Comparison of ENCODE assay signal across 29 cellular contexts in genomic region chr11:86442827-86443226, GRCh38.
A peak's percentile ranks its signal among the peaks of the same experiment; 100 is the strongest.
DNase-seq lines count a peak whose midpoint lies in the region; ATAC-seq and TF ChIP-seq lines count a peak whose summit lies in the region.
"Had no signal": no experiment of that assay in that cellular context is flagged by ENCODE, and none has a peak within 500 bp of the region (broad histone marks: within the 10 kb centered on the region; RNA-seq: fewer than 3 reads in every experiment).

No MANE protein-coding gene starts in this region.

- RAD21 ChIA-PET in HCT116 (lab: Charles Lee; ENCODE audit: low non-redundant PET in 1 of 2, low total read pairs in 2 of 2, uncharacterized antibody in 2 of 2, unreplicated experiment in 2 of 2): no interaction called here

- intact Hi-C loops in activated CD4-positive, alpha-beta T cell treated with anti-CD3 and anti-CD28 coated beads for 36 hours (cut with DNase I, micrococcal nuclease): loop anchor here in 1 of 2 experiments (10.0 kb wide), 1 partner anchor 588 kb away; the partner anchor contains the start of gene CCDC83
- intact Hi-C loops in HCT116 (cut with micrococcal nuclease) (no loop called here), ascending aorta (cut with DNase I) (no loop called here)

- TF ChIP-seq CTCF in HCT116 (IDR thresholded peaks at IDR 0.05 in 2 of 3, conservative IDR thresholded peaks at IDR 0.05 in 1 of 3; ENCODE audit: borderline replicate concordance in 1 of 3, insufficient read depth in 1 of 3, low read depth in 2 of 3, low read length in 2 of 3): no peak
- no peak for TF ChIP-seq CTCF in glutamatergic neuron (IDR thresholded peaks at IDR 0.05; ENCODE audit: partially characterized antibody, unreplicated experiment)
- TF ChIP-seq CTCF in ascending aorta (IDR thresholded peaks at IDR 0.05): no peak
- no peak for TF ChIP-seq CTCF in omental fat pad (IDR thresholded peaks at IDR 0.05)

- CTCF ChIA-PET in activated CD4-positive, alpha-beta T cell treated with anti-CD3 and anti-CD28 coated beads for 36 hours (lab: Charles Lee): interaction anchor here (0.9 to 1.7 kb wide), 4 partner anchors 11 to 165 kb away, joined by 3 to 14 read pairs (median 4); no protein-coding TSS in a partner anchor
- CTCF ChIA-PET in activated CD4-positive, alpha-beta T cell treated with anti-CD3 and anti-CD28 coated beads, Interleukin-2, amount 10 ng/mL, durations not matched to agents 7 days and 5 days (lab: Charles Lee): interaction anchor here (1.0 to 1.1 kb wide), 2 partner anchors 10 to 23 kb away, joined by 3 read pairs; no protein-coding TSS in a partner anchor
- CTCF ChIA-PET in HCT116 (lab: Charles Lee): interaction anchor here (1.1 kb wide), 1 partner anchor 10 kb away, joined by 4 read pairs; no protein-coding TSS in a partner anchor

- peak overlapping the region; percentile 55 for H3K27ac Mint-ChIP-seq in activated CD4-positive, alpha-beta T cell treated with anti-CD3 and anti-CD28 coated beads for 36 hours
- H3K27ac Mint-ChIP-seq in activated CD4-positive, alpha-beta T cell treated with anti-CD3 and anti-CD28 coated beads, Interleukin-2, amount 10 ng/mL, durations not matched to agents 7 days and 5 days: no peak overlapping the region
- H3K27ac Mint-ChIP-seq in stimulated activated memory B cell treated with anti-CD40 and anti-IgM and Interleukin-4, amounts not matched to agents 10 μg/mL and 1 μg/mL and 100 μg/mL, for 72 hours: peak overlapping the region; percentile 48
- no peak overlapping the region for H3K27ac Mint-ChIP-seq in glutamatergic neuron (ENCODE audit: unreplicated experiment)
- H3K27ac Mint-ChIP-seq: activated B cell treated with CpG ODN at 0.5 μM for 24 hours; CD8-positive, alpha-beta T cell; H9; nephron progenitor cell had no signal

- H3K36me3 ChIP-seq in HCT116 (ENCODE audit: control insufficient read depth in 1 of 2, insufficient read depth in 2 of 2, low read length in 2 of 2): no peaks in the 10 kb centered on the region
- peaks cover 14 to 20% of the 10 kb centered on the region in 2 donors for H3K36me3 ChIP-seq in ascending aorta
- H3K36me3 ChIP-seq: MG63, pancreas, SJCRH30 had no signal

- H3K4me3 ChIP-seq in HCT116 (replicated peaks in 1 of 2; ENCODE audit: low read depth in 1 of 2, low read length in 2 of 2) (no peak overlapping the region), ascending aorta (no peak overlapping the region)
- H3K4me3 ChIP-seq: heart left ventricle, lung, MG63, pancreas, SJCRH30, spleen, tibial artery had no signal

- H3K4me1 Mint-ChIP-seq in activated CD4-positive, alpha-beta T cell treated with anti-CD3 and anti-CD28 coated beads for 36 hours: peaks cover 28% of the 10 kb centered on the region
- peaks cover 11% of the 10 kb centered on the region for H3K4me1 Mint-ChIP-seq in activated CD4-positive, alpha-beta T cell treated with anti-CD3 and anti-CD28 coated beads, Interleukin-2, amount 10 ng/mL, durations not matched to agents 7 days and 5 days
- peaks cover 32% of the 10 kb centered on the region for H3K4me1 Mint-ChIP-seq in stimulated activated memory B cell treated with anti-CD40 and anti-IgM and Interleukin-4, amounts not matched to agents 10 μg/mL and 1 μg/mL and 100 μg/mL, for 72 hours
- H3K4me1 Mint-ChIP-seq in glutamatergic neuron (ENCODE audit: low read depth, unreplicated experiment): no peaks in the 10 kb centered on the region
- H3K4me1 Mint-ChIP-seq: activated B cell treated with CpG ODN at 0.5 μM for 24 hours, H9 had no signal

- H3K36me3 Mint-ChIP-seq in activated CD4-positive, alpha-beta T cell treated with anti-CD3 and anti-CD28 coated beads for 36 hours (ENCODE audit: low read depth): peaks cover 4% of the 10 kb centered on the region
- H3K36me3 Mint-ChIP-seq in activated CD4-positive, alpha-beta T cell treated with anti-CD3 and anti-CD28 coated beads, Interleukin-2, amount 10 ng/mL, durations not matched to agents 7 days and 5 days (ENCODE audit: low read depth): no peaks in the 10 kb centered on the region
- H3K36me3 Mint-ChIP-seq in stimulated activated memory B cell treated with anti-CD40 and anti-IgM and Interleukin-4, amounts not matched to agents 10 μg/mL and 1 μg/mL and 100 μg/mL, for 72 hours: no peaks in the 10 kb centered on the region
- H3K36me3 Mint-ChIP-seq in glutamatergic neuron (ENCODE audit: unreplicated experiment): no peaks in the 10 kb centered on the region
- H3K36me3 Mint-ChIP-seq: activated CD4-positive, alpha-beta memory T cell treated with anti-CD3 and anti-CD28 coated beads for 36 hours; CD8-positive, alpha-beta T cell had no signal

- no peaks in the 10 kb centered on the region for H3K27me3 ChIP-seq in HCT116 (ENCODE audit: insufficient read depth, low read length)
- no peaks in the 10 kb centered on the region for H3K27me3 ChIP-seq in ascending aorta
- H3K27me3 ChIP-seq: heart left ventricle, MG63, pancreas, SJCRH30, spleen, tibial artery had no signal

- H3K9me3 ChIP-seq in HCT116 (ENCODE audit: control insufficient read depth in 1 of 2, insufficient read depth in 1 of 2, low read depth in 1 of 2, low read length in 2 of 2) (no peaks in the 10 kb centered on the region), ascending aorta (no peaks in the 10 kb centered on the region)
- H3K9me3 ChIP-seq: heart left ventricle, MG63, pancreas, SJCRH30, spleen, tibial artery had no signal

- TF ChIP-seq POLR2A in HCT116 (IDR thresholded peaks at IDR 0.05; ENCODE audit: borderline replicate concordance, extremely low read depth, insufficient read depth, insufficient read length): no peak

- no peak overlapping the region for H3K4me3 Mint-ChIP-seq in activated CD4-positive, alpha-beta T cell treated with anti-CD3 and anti-CD28 coated beads for 36 hours
- H3K4me3 Mint-ChIP-seq in activated CD4-positive, alpha-beta T cell treated with anti-CD3 and anti-CD28 coated beads, Interleukin-2, amount 10 ng/mL, durations not matched to agents 7 days and 5 days: no peak overlapping the region
- no peak overlapping the region for H3K4me3 Mint-ChIP-seq in stimulated activated memory B cell treated with anti-CD40 and anti-IgM and Interleukin-4, amounts not matched to agents 10 μg/mL and 1 μg/mL and 100 μg/mL, for 72 hours
- no peak overlapping the region for H3K4me3 Mint-ChIP-seq in glutamatergic neuron (ENCODE audit: unreplicated experiment)
- H3K4me3 Mint-ChIP-seq: activated B cell treated with CpG ODN at 0.5 μM for 24 hours; activated CD4-positive, alpha-beta memory T cell treated with anti-CD3 and anti-CD28 coated beads for 36 hours; CD8-positive, alpha-beta T cell; H9; nephron progenitor cell had no signal

- no peak for DNase-seq in activated CD4-positive, alpha-beta T cell treated with anti-CD3 and anti-CD28 coated beads for 36 hours
- no peak for DNase-seq in activated CD4-positive, alpha-beta T cell treated with anti-CD3 and anti-CD28 coated beads, Interleukin-2, amount 10 ng/mL, durations not matched to agents 7 days and 5 days
- DNase-seq in HCT116 (ENCODE audit: low read depth, low spot score): no peak
- no peak for DNase-seq in glutamatergic neuron
- no peak for DNase-seq in ascending aorta (ENCODE audit: low spot score in 2 of 2)
- DNase-seq in omental fat pad (ENCODE audit: low spot score): no peak
- DNase-seq: 8988T; activated B cell treated with CpG ODN at 0.5 μM for 24 hours; activated CD4-positive, alpha-beta memory T cell treated with anti-CD3 and anti-CD28 coated beads for 36 hours; activated gamma-delta T cell; AML-193; CD8-positive, alpha-beta T cell; DMS153; H9; heart left ventricle; KG1; MG63; NCI-H1417; NCI-H2029 treated with DMSO at 0.1 percent for 48 hours; nephron progenitor cell; pancreas; retina; SJCRH30; spleen; stimulated activated CD4-positive, alpha-beta T cell treated with anti-CD3 and anti-CD28 coated beads, Interleukin-4, amount 100 ng/mL, for 1 hour; tibial artery had no signal

- TF ChIP-seq RAD21 in HCT116 (IDR thresholded peaks at IDR 0.05; ENCODE audit: low read depth): no peak

- H3K79me2 ChIP-seq in HCT116 (ENCODE audit: insufficient read depth, low read length): no peaks in the 10 kb centered on the region

- no peaks in the 10 kb centered on the region for H3K9me2 ChIP-seq in HCT116 (ENCODE audit: insufficient read depth)

- no peak overlapping the region for H3K27ac ChIP-seq in HCT116 (ENCODE audit: low read depth, low read length)
- H3K27ac ChIP-seq in ascending aorta: peak overlapping the region in 1 of 2 donors; percentile 2
- H3K27ac ChIP-seq: pancreas, SJCRH30, spleen had no signal

- no peak overlapping the region for H3K9ac ChIP-seq in HCT116 (ENCODE audit: low read length)

- no peaks in the 10 kb centered on the region for H4K20me1 ChIP-seq in HCT116 (ENCODE audit: insufficient read depth)

- no peaks in the 10 kb centered on the region for H3K9me3 Mint-ChIP-seq in activated CD4-positive, alpha-beta T cell treated with anti-CD3 and anti-CD28 coated beads for 36 hours (ENCODE audit: low read depth)
- no peaks in the 10 kb centered on the region for H3K9me3 Mint-ChIP-seq in activated CD4-positive, alpha-beta T cell treated with anti-CD3 and anti-CD28 coated beads, Interleukin-2, amount 10 ng/mL, durations not matched to agents 7 days and 5 days
- H3K9me3 Mint-ChIP-seq in stimulated activated memory B cell treated with anti-CD40 and anti-IgM and Interleukin-4, amounts not matched to agents 10 μg/mL and 1 μg/mL and 100 μg/mL, for 72 hours: no peaks in the 10 kb centered on the region
- no peaks in the 10 kb centered on the region for H3K9me3 Mint-ChIP-seq in glutamatergic neuron (ENCODE audit: unreplicated experiment)
- H3K9me3 Mint-ChIP-seq: activated B cell treated with CpG ODN at 0.5 μM for 24 hours; activated CD4-positive, alpha-beta memory T cell treated with anti-CD3 and anti-CD28 coated beads for 36 hours; CD8-positive, alpha-beta T cell; H9; nephron progenitor cell had no signal

- no peaks in the 10 kb centered on the region for H3K27me3 Mint-ChIP-seq in activated CD4-positive, alpha-beta T cell treated with anti-CD3 and anti-CD28 coated beads for 36 hours
- H3K27me3 Mint-ChIP-seq in activated CD4-positive, alpha-beta T cell treated with anti-CD3 and anti-CD28 coated beads, Interleukin-2, amount 10 ng/mL, durations not matched to agents 7 days and 5 days: no peaks in the 10 kb centered on the region
- H3K27me3 Mint-ChIP-seq in stimulated activated memory B cell treated with anti-CD40 and anti-IgM and Interleukin-4, amounts not matched to agents 10 μg/mL and 1 μg/mL and 100 μg/mL, for 72 hours: no peaks in the 10 kb centered on the region
- H3K27me3 Mint-ChIP-seq in glutamatergic neuron (ENCODE audit: unreplicated experiment): no peaks in the 10 kb centered on the region
- H3K27me3 Mint-ChIP-seq: activated B cell treated with CpG ODN at 0.5 μM for 24 hours; activated CD4-positive, alpha-beta memory T cell treated with anti-CD3 and anti-CD28 coated beads for 36 hours had no signal

- POLR2A ChIA-PET in activated CD4-positive, alpha-beta T cell treated with anti-CD3 and anti-CD28 coated beads for 36 hours (lab: Charles Lee): interaction anchor here (0.7 kb wide), 3 partner anchors 59 to 950 kb away, joined by 3 to 4 read pairs (median 3); no protein-coding TSS in a partner anchor
- POLR2A ChIA-PET in activated CD4-positive, alpha-beta T cell treated with anti-CD3 and anti-CD28 coated beads, Interleukin-2, amount 10 ng/mL, durations not matched to agents 7 days and 5 days (lab: Charles Lee): no interaction called here
- POLR2A ChIA-PET in HCT116 (lab: Charles Lee): no interaction called here

- peaks cover 9 to 17% of the 10 kb centered on the region in 2 experiments for H3K4me1 ChIP-seq in HCT116 (ENCODE audit: control insufficient read depth in 1 of 2, insufficient read depth in 2 of 2, low read length in 2 of 2)
- peaks cover 0 to 5% of the 10 kb centered on the region in 2 donors for H3K4me1 ChIP-seq in ascending aorta
- H3K4me1 ChIP-seq: spleen had no signal

- no peak for ATAC-seq in activated CD4-positive, alpha-beta T cell treated with anti-CD3 and anti-CD28 coated beads for 36 hours
- ATAC-seq in HCT116: no peak
- peak; percentile 73 for ATAC-seq in esophagus mucosa
- ATAC-seq in stimulated activated memory B cell treated with anti-CD40 and anti-IgM and Interleukin-4, amounts not matched to agents 10 μg/mL and 1 μg/mL and 100 μg/mL, for 72 hours: no peak
- ATAC-seq in omental fat pad (ENCODE audit: low FRiP score): no peak
- ATAC-seq: CD8-positive, alpha-beta T cell had no signal

- peak overlapping the region; percentile 34 for H3K4me2 ChIP-seq in HCT116 (ENCODE audit: low read length)

- BruUV-seq in HCT116 (replicated peaks; lab: Mats Ljungman, UMichigan): no TSS peak

- no peak overlapping the region for H2AFZ ChIP-seq in HCT116 (ENCODE audit: low read depth, low read length, poor library complexity, severe bottlenecking)

Comparison
In these comparisons a context has a peak if more than half of its experiments do, and no peak if none do; other contexts are left out.
1. H3K27ac Mint-ChIP-seq: peak in activated CD4-positive, alpha-beta T cell treated with anti-CD3 and anti-CD28 coated beads for 36 hours (single experiment) and stimulated activated memory B cell treated with anti-CD40 and anti-IgM and Interleukin-4, amounts not matched to agents 10 μg/mL and 1 μg/mL and 100 μg/mL, for 72 hours (single experiment); none in activated CD4-positive, alpha-beta T cell treated with anti-CD3 and anti-CD28 coated beads, Interleukin-2, amount 10 ng/mL, durations not matched to agents 7 days and 5 days (single experiment) and glutamatergic neuron (single experiment).